ENCODE assay signal across 1 cellular context in genomic region chr3:48439820-48440589, GRCh38.
TF ChIP-seq lines count a peak whose summit lies in the region.

Gene CCDC51, minus strand, starts transcription at chr3:48440119. Its CDS starts 4,991 bp downstream, at chr3:48435128.
Gene TMA7, plus strand, starts transcription at chr3:48440257. Its CDS starts 40 bp downstream, at chr3:48440297.

TF ChIP-seq in GM12878, 131 proteins besides CTCF, POLR2A, EP300 and RAD21 (continued from another document and continues in another):
- peak; percentile 95 for TF ChIP-seq YY1 (IDR thresholded peaks at IDR 0.05; ENCODE audit: low read depth, low read length)
- peak; percentile 50; the same call in 1 of the 2 replicates for TF ChIP-seq SREBF1 (IDR thresholded peaks at IDR 0.05; ENCODE audit: low read length)
- peak; percentile 61; the same call in 1 of the 2 replicates for TF ChIP-seq NBN (IDR thresholded peaks at IDR 0.05)
- TF ChIP-seq PKNOX1 (IDR thresholded peaks at IDR 0.05), result peak; percentile 94
- TF ChIP-seq SMAD5 (IDR thresholded peaks at IDR 0.05; ENCODE audit: low read depth), result peak; percentile 88; the same call in 1 of the 2 replicates
- peak; percentile 60; the same call in 1 of the 2 replicates for TF ChIP-seq IKZF1 (conservative IDR thresholded peaks at IDR 0.05)
- peak; percentile 88; the same call in 1 of the 2 replicates for TF ChIP-seq HDGF (IDR thresholded peaks at IDR 0.05)
- peak; percentile 48; the same call in 1 of the 2 replicates for TF ChIP-seq E2F4 (IDR thresholded peaks at IDR 0.05; ENCODE audit: low read depth, low read length)
- TF ChIP-seq CEBPZ (IDR thresholded peaks at IDR 0.05; ENCODE audit: low read depth, low read length), result peak; percentile 47; the same call in 1 of the 2 replicates
- TF ChIP-seq YBX1 (IDR thresholded peaks at IDR 0.05), result no peak
- TF ChIP-seq MEF2B (IDR thresholded peaks at IDR 0.05; ENCODE audit: partially characterized antibody, poor library complexity, severe bottlenecking), result peak; percentile 7
- TF ChIP-seq PML (IDR thresholded peaks at IDR 0.05; ENCODE audit: low read length), result peak; percentile 80
- peak; percentile 93 for TF ChIP-seq CREB1 (IDR thresholded peaks at IDR 0.05; ENCODE audit: low read depth)
- peak; percentile 84 for TF ChIP-seq CHD2 (IDR thresholded peaks at IDR 0.05; ENCODE audit: borderline replicate concordance, low read depth, low read length)
- no peak for TF ChIP-seq SMAD1 (IDR thresholded peaks at IDR 0.05; ENCODE audit: low read depth, partially characterized antibody)
- TF ChIP-seq RBBP5 (conservative IDR thresholded peaks at IDR 0.05), result no peak
- TF ChIP-seq NR2C1 (IDR thresholded peaks at IDR 0.05), result peak; percentile 99
- peak; percentile 23 for TF ChIP-seq RELA (IDR thresholded peaks at IDR 0.05; ENCODE audit: borderline replicate concordance, partially characterized antibody)
- peak in 1 of 2 experiments; percentile 79; a peak in 2 of 3 replicates for TF ChIP-seq EGR1 (IDR thresholded peaks at IDR 0.05; ENCODE audit: borderline replicate concordance in 1 of 2, low read depth in 2 of 2, low read length in 2 of 2)
- TF ChIP-seq ELK1 (IDR thresholded peaks at IDR 0.05; ENCODE audit: low read depth, low read length), result peak; percentile 64; the same call in 1 of the 2 replicates
- TF ChIP-seq POLR2AphosphoS2 (IDR thresholded peaks at IDR 0.05; ENCODE audit: low read depth, low read length), result peak; percentile 56; the same call in 1 of the 2 replicates
- TF ChIP-seq LARP7 (IDR thresholded peaks at IDR 0.05), result peak; percentile 23; the same call in 1 of the 2 replicates
- 0 out of 2 replicates have a peak, but pooled peaks have one; percentile 46 for TF ChIP-seq WRNIP1 (IDR thresholded peaks at IDR 0.05; ENCODE audit: borderline replicate concordance, low read depth, low read length)
- no peak for TF ChIP-seq ETV6 (conservative IDR thresholded peaks at IDR 0.05 in 1 of 2, IDR thresholded peaks at IDR 0.05 in 1 of 2; ENCODE audit: borderline replicate concordance in 1 of 2, low read depth in 1 of 2)
- no peak; the same call in 1 of the 2 replicates for TF ChIP-seq ZSCAN29 (IDR thresholded peaks at IDR 0.05)
- peak; percentile 72 for TF ChIP-seq RFX5 (IDR thresholded peaks at IDR 0.05; ENCODE audit: low read depth, low read length)
- TF ChIP-seq USF2 (IDR thresholded peaks at IDR 0.05; ENCODE audit: borderline replicate concordance, low read depth, low read length), result peak; percentile 28; the same call in 1 of the 2 replicates
- TF ChIP-seq BACH1 (IDR thresholded peaks at IDR 0.05; ENCODE audit: borderline replicate concordance), result peak; percentile 72
- peak; percentile 91 for TF ChIP-seq NR2F1 (conservative IDR thresholded peaks at IDR 0.05)
- peak; percentile 82 for TF ChIP-seq PBX3 (IDR thresholded peaks at IDR 0.05; ENCODE audit: insufficient replicate concordance, low read depth, low read length)
- TF ChIP-seq BCLAF1 (IDR thresholded peaks at IDR 0.05), result no peak
- peak; percentile 50; the same call in 1 of the 2 replicates for TF ChIP-seq CBFB (IDR thresholded peaks at IDR 0.05; ENCODE audit: low read depth)
- TF ChIP-seq CREM (IDR thresholded peaks at IDR 0.05; ENCODE audit: low read depth), result peak; percentile 90
- peak; percentile 56; the same call in 1 of the 2 replicates for TF ChIP-seq IRF3 (IDR thresholded peaks at IDR 0.05)
- TF ChIP-seq MXI1 (IDR thresholded peaks at IDR 0.05; ENCODE audit: low read depth, low read length), result peak; percentile 89
- peak; percentile 64; the same call in 1 of the 2 replicates for TF ChIP-seq ZNF687 (IDR thresholded peaks at IDR 0.05)
- TF ChIP-seq HCFC1 (IDR thresholded peaks at IDR 0.05; ENCODE audit: low read length), result peak; percentile 63
- peak; percentile 85 for TF ChIP-seq E4F1 (IDR thresholded peaks at IDR 0.05; ENCODE audit: borderline replicate concordance, partially characterized antibody)
- TF ChIP-seq TCF7 (IDR thresholded peaks at IDR 0.05; ENCODE audit: borderline replicate concordance), result no peak
